In the genomic region with DNA sequence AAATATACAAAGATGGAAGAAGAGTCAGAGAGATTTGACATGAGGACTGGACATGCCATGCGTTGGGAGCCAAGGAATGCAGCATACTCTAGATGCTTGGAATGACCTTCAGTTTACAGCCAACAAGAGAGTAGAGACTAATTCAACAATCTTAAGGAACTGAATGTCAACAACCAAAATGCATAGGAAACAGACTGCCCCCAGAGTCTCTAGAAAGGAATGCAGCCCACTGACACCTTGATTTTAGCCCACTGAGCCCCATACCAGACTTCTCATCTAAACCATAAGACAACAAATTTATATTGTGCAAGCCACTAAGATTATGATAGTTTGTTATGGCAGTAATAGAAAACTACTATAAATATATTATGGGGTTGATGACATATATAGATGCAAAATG, we compare ENCODE assay signal across 30 cellular contexts.
A peak's percentile ranks its signal among the peaks of the same experiment; 100 is the strongest.
DNase-seq lines count a peak whose midpoint lies in the region; ATAC-seq, FAIRE-seq and TF ChIP-seq lines count a peak whose summit lies in the region.
"Had no signal": no experiment of that assay in that cellular context is flagged by ENCODE, and none has a peak within 500 bp of the region (broad histone marks: within the 10 kb centered on the region; RNA-seq: fewer than 3 reads in every experiment).

No MANE protein-coding gene starts in this region.

- H4K20me1 ChIP-seq in DOHH2 (ENCODE audit: control insufficient read depth, insufficient read depth, low read depth, low read length) (no peaks in the 10 kb centered on the region), Karpas-422 (ENCODE audit: insufficient read depth, low read depth, low read length) (no peaks in the 10 kb centered on the region), neural progenitor cell (ENCODE audit: low read depth) (no peaks in the 10 kb centered on the region)

- ATAC-seq in foreskin keratinocyte: no peak
- ATAC-seq: activated naive CD8-positive, alpha-beta T cell treated with anti-CD3 and anti-CD28 coated beads, Interleukin-2, amount 50 U/mL, for 24 hours; gastrocnemius medialis; psoas muscle had no signal

- H3K9me2 ChIP-seq in DOHH2 (replicated peaks; ENCODE audit: control insufficient read depth, low read length): no peaks in the 10 kb centered on the region
- no peaks in the 10 kb centered on the region for H3K9me2 ChIP-seq in Karpas-422 (replicated peaks; ENCODE audit: insufficient read depth, low read length)

- no peak overlapping the region for H3K4me2 ChIP-seq in DOHH2 (ENCODE audit: low read length)
- H3K4me2 ChIP-seq in Karpas-422 (ENCODE audit: low read depth, low read length, poor library complexity, severe bottlenecking): no peak overlapping the region
- no peak overlapping the region for H3K4me2 ChIP-seq in neural progenitor cell

- DNase-seq in Karpas-422 (peak; percentile 47), WERI-Rb-1 (no peak), neural progenitor cell (ENCODE audit: low spot score) (no peak), NCI-H2171 treated with DMSO at 0.1 percent for 48 hours (lab: John Stamatoyannopoulos, UW) (no peak), small intestine (no peak), RCC 7860 (ENCODE audit: low spot score) (no peak), foreskin keratinocyte (no peak)
- DNase-seq: activated CD4-positive, alpha-beta T cell treated with anti-CD3 and anti-CD28 coated beads, Interleukin-2, amount 10 ng/mL, durations not matched to agents 24 days and 14 days; activated naive CD8-positive, alpha-beta T cell treated with anti-CD3 and anti-CD28 coated beads, Interleukin-2, amount 50 U/mL, for 24 hours; activated T-cell treated with anti-CD3 and anti-CD28 coated beads, Interleukin-2, amount 50 U/mL, for 1 hour; DMS79; gastrocnemius medialis; hippocampal formation; left ventricle myocardium inferior; naive B cell; NCI-H1092; NCI-H2029 treated with DMSO at 0.1 percent for 48 hours; NCI-H345; NCI-H748 treated with DMSO at 0.1 percent for 48 hours; nucleus accumbens; psoas muscle; stimulated activated naive CD4-positive, alpha-beta T cell treated with Interleukin-2 at 50 U/mL for 16 hours had no signal

- 65 to 94% (median 74%) methylated on average over 1 of the region's 1 CpG for WGBS in small intestine, 3 donors

- no peak overlapping the region for H3K9ac ChIP-seq in Karpas-422 (ENCODE audit: low read length)
- no peak overlapping the region for H3K9ac ChIP-seq in neural progenitor cell

- H3F3A ChIP-seq in DOHH2 (ENCODE audit: control insufficient read depth, insufficient read depth): no peaks in the 10 kb centered on the region
- H3F3A ChIP-seq in neural progenitor cell (ENCODE audit: low read depth): no peaks in the 10 kb centered on the region

- no peak overlapping the region for H3K27ac Mint-ChIP-seq in neural progenitor cell
- H3K27ac Mint-ChIP-seq: activated CD4-positive, alpha-beta T cell treated with anti-CD3 and anti-CD28 coated beads, Interleukin-2, amount 10 ng/mL, durations not matched to agents 24 days and 14 days; activated naive CD8-positive, alpha-beta T cell treated with anti-CD3 and anti-CD28 coated beads, Interleukin-2, amount 50 U/mL, for 24 hours; dendritic cell treated with granulocyte-macrophage colony-stimulating factor and Interleukin-4, amounts not matched to agents 40 ng/mL and 50 ng/mL, for 4 days; naive B cell had no signal

- TF ChIP-seq CTCF in DOHH2 (IDR thresholded peaks at IDR 0.05; ENCODE audit: low read depth, low read length, poor library complexity, severe bottlenecking) (peak; percentile 29), WERI-Rb-1 (IDR thresholded peaks at IDR 0.05; ENCODE audit: low read depth, low read length) (0 out of 2 replicates have a peak, but pooled peaks have one; percentile 8), neural progenitor cell (IDR thresholded peaks at IDR 0.05) (peak; percentile 35), foreskin keratinocyte (conservative IDR thresholded peaks at IDR 0.05) (no peak)

- no peak overlapping the region for H3K27ac ChIP-seq in DOHH2 (ENCODE audit: low read depth, low read length)
- no peak overlapping the region for H3K27ac ChIP-seq in Karpas-422 (ENCODE audit: low read length)
- H3K27ac ChIP-seq in WERI-Rb-1: no peak overlapping the region
- no peak overlapping the region for H3K27ac ChIP-seq in neural progenitor cell
- H3K27ac ChIP-seq in small intestine (ENCODE audit: low read depth in 1 of 2, low read length in 1 of 2): no peak overlapping the region
- H3K27ac ChIP-seq in foreskin keratinocyte: no peak overlapping the region
- H3K27ac ChIP-seq: gastrocnemius medialis, left ventricle myocardium inferior, psoas muscle, vagina, VCaP had no signal

- no peak overlapping the region for H3K4me3 ChIP-seq in DOHH2 (ENCODE audit: low read length)
- H3K4me3 ChIP-seq in Karpas-422 (ENCODE audit: low read length): no peak overlapping the region
- no peak overlapping the region for H3K4me3 ChIP-seq in WERI-Rb-1 (ENCODE audit: low read depth, low read length)
- H3K4me3 ChIP-seq in neural progenitor cell: no peak overlapping the region
- no peak overlapping the region for H3K4me3 ChIP-seq in small intestine (ENCODE audit: low read depth in 1 of 2, low read length in 2 of 2)
- H3K4me3 ChIP-seq: gastrocnemius medialis, left ventricle myocardium inferior, psoas muscle, vagina had no signal

- no peaks in the 10 kb centered on the region for H3K4me1 Mint-ChIP-seq in neural progenitor cell
- H3K4me1 Mint-ChIP-seq: activated CD4-positive, alpha-beta T cell treated with anti-CD3 and anti-CD28 coated beads, Interleukin-2, amount 10 ng/mL, durations not matched to agents 24 days and 14 days; activated naive CD8-positive, alpha-beta T cell treated with anti-CD3 and anti-CD28 coated beads, Interleukin-2, amount 50 U/mL, for 24 hours; central memory CD8-positive, alpha-beta T cell; naive B cell had no signal

- H3K27me3 Mint-ChIP-seq in neural progenitor cell (ENCODE audit: insufficient read depth, low read depth): peaks cover 2% of the 10 kb centered on the region
- H3K27me3 Mint-ChIP-seq: activated CD4-positive, alpha-beta T cell treated with anti-CD3 and anti-CD28 coated beads, Interleukin-2, amount 10 ng/mL, durations not matched to agents 24 days and 14 days; central memory CD8-positive, alpha-beta T cell; dendritic cell treated with granulocyte-macrophage colony-stimulating factor and Interleukin-4, amounts not matched to agents 40 ng/mL and 50 ng/mL, for 4 days had no signal

- FAIRE-seq in small intestine (lab: Jason Lieb, UNC) (no peak), RCC 7860 (lab: Jason Lieb, UNC) (no peak)
- FAIRE-seq: endometrium, GM12892, islet of Langerhans had no signal

- H3K36me3 Mint-ChIP-seq in neural progenitor cell: no peaks in the 10 kb centered on the region
- H3K36me3 Mint-ChIP-seq: naive B cell had no signal

- H3K4me1 ChIP-seq in DOHH2 (ENCODE audit: control insufficient read depth, low read length): no peaks in the 10 kb centered on the region
- no peaks in the 10 kb centered on the region for H3K4me1 ChIP-seq in Karpas-422 (ENCODE audit: low read length)
- no peaks in the 10 kb centered on the region for H3K4me1 ChIP-seq in neural progenitor cell
- H3K4me1 ChIP-seq in small intestine (ENCODE audit: control insufficient read depth in 2 of 2, insufficient read depth in 1 of 2, low read depth in 1 of 2, low read length in 1 of 2): no peaks in the 10 kb centered on the region
- no peaks in the 10 kb centered on the region for H3K4me1 ChIP-seq in foreskin keratinocyte
- H3K4me1 ChIP-seq: gastrocnemius medialis, left ventricle myocardium inferior, psoas muscle, vagina had no signal

- H3K27me3 ChIP-seq in DOHH2 (ENCODE audit: control insufficient read depth, low read length): no peaks in the 10 kb centered on the region
- no peaks in the 10 kb centered on the region for H3K27me3 ChIP-seq in Karpas-422 (ENCODE audit: low read length)
- H3K27me3 ChIP-seq in WERI-Rb-1 (ENCODE audit: insufficient read depth, low read depth, severe bottlenecking): no peaks in the 10 kb centered on the region
- no peaks in the 10 kb centered on the region for H3K27me3 ChIP-seq in neural progenitor cell
- H3K27me3 ChIP-seq in small intestine (ENCODE audit: control insufficient read depth in 2 of 2, insufficient read depth in 2 of 2, low read length in 2 of 2): no peaks in the 10 kb centered on the region
- no peaks in the 10 kb centered on the region for H3K27me3 ChIP-seq in foreskin keratinocyte
- H3K27me3 ChIP-seq: gastrocnemius medialis, vagina had no signal

- H3K79me2 ChIP-seq in DOHH2 (ENCODE audit: control insufficient read depth, low read length) (no peaks in the 10 kb centered on the region), Karpas-422 (ENCODE audit: low read length) (no peaks in the 10 kb centered on the region), neural progenitor cell (ENCODE audit: low read depth) (no peaks in the 10 kb centered on the region)

- H3K36me3 ChIP-seq in DOHH2 (ENCODE audit: control insufficient read depth, low read length) (no peaks in the 10 kb centered on the region), Karpas-422 (ENCODE audit: insufficient read depth, low read length) (no peaks in the 10 kb centered on the region), WERI-Rb-1 (no peaks in the 10 kb centered on the region), neural progenitor cell (no peaks in the 10 kb centered on the region), small intestine (ENCODE audit: control insufficient read depth in 2 of 2, insufficient read depth in 2 of 2, low read length in 2 of 2) (no peaks in the 10 kb centered on the region)
- H3K36me3 ChIP-seq: gastrocnemius medialis, left ventricle myocardium inferior, vagina had no signal

- H3K4me3 Mint-ChIP-seq in neural progenitor cell: no peak overlapping the region
- H3K4me3 Mint-ChIP-seq: activated CD4-positive, alpha-beta T cell treated with anti-CD3 and anti-CD28 coated beads, Interleukin-2, amount 10 ng/mL, durations not matched to agents 24 days and 14 days; activated naive CD8-positive, alpha-beta T cell treated with anti-CD3 and anti-CD28 coated beads, Interleukin-2, amount 50 U/mL, for 24 hours; central memory CD8-positive, alpha-beta T cell; dendritic cell treated with granulocyte-macrophage colony-stimulating factor and Interleukin-4, amounts not matched to agents 40 ng/mL and 50 ng/mL, for 4 days; naive B cell had no signal

- no peaks in the 10 kb centered on the region for H3K9me3 Mint-ChIP-seq in neural progenitor cell
- H3K9me3 Mint-ChIP-seq: activated CD4-positive, alpha-beta T cell treated with anti-CD3 and anti-CD28 coated beads, Interleukin-2, amount 10 ng/mL, durations not matched to agents 24 days and 14 days; activated naive CD8-positive, alpha-beta T cell treated with anti-CD3 and anti-CD28 coated beads, Interleukin-2, amount 50 U/mL, for 24 hours had no signal

- H3K9me3 ChIP-seq in DOHH2 (ENCODE audit: control insufficient read depth, insufficient read depth, low read length): no peaks in the 10 kb centered on the region
- H3K9me3 ChIP-seq in Karpas-422 (ENCODE audit: low read length): peaks cover 7% of the 10 kb centered on the region; the same call in 1 of the 2 replicates
- H3K9me3 ChIP-seq in WERI-Rb-1 (ENCODE audit: severe bottlenecking): no peaks in the 10 kb centered on the region
- H3K9me3 ChIP-seq in neural progenitor cell (ENCODE audit: low read depth): no peaks in the 10 kb centered on the region
- no peaks in the 10 kb centered on the region for H3K9me3 ChIP-seq in small intestine (ENCODE audit: control insufficient read depth, low read depth)
- H3K9me3 ChIP-seq: gastrocnemius medialis, left ventricle myocardium inferior, psoas muscle, vagina had no signal

- H2AFZ ChIP-seq in Karpas-422 (ENCODE audit: low read length) (no peak overlapping the region), neural progenitor cell (replicated peaks) (no peak overlapping the region)
